ENCODE assay signal across 8 cellular contexts in genomic region chr1:14095001-14095400, GRCh38.
DNase-seq lines count a peak whose midpoint lies in the region; ATAC-seq, FAIRE-seq and TF ChIP-seq lines count a peak whose summit lies in the region.

No MANE protein-coding gene starts in this region.

- H3K79me2 ChIP-seq in keratinocyte (ENCODE audit: control insufficient read depth, insufficient read depth, low read length) = no peaks in the 10 kb centered on the region

- H4K20me1 ChIP-seq in keratinocyte (ENCODE audit: control insufficient read depth, extremely low read depth, insufficient read depth, low read length) = no peaks in the 10 kb centered on the region

- POLR2A ChIA-PET in BJ (lab: Charles Lee) = no interaction called here

- H3K9me3 ChIP-seq in Peyer's patch (no peaks in the 10 kb centered on the region), keratinocyte (ENCODE audit: control insufficient read depth, low read depth, low read length) (peaks cover 2% of the 10 kb centered on the region)

- H3K9me1 ChIP-seq in keratinocyte (ENCODE audit: control insufficient read depth, extremely low read depth, insufficient read depth, low read length) = no peaks in the 10 kb centered on the region

- CTCF ChIA-PET in BJ (lab: Yijun Ruan, JAX) = no interaction called here

- H3K4me1 ChIP-seq in Peyer's patch (no peaks in the 10 kb centered on the region), keratinocyte (ENCODE audit: control insufficient read depth, extremely low read depth, insufficient read depth, low read length) (no peaks in the 10 kb centered on the region)

- dilution Hi-C loops in keratinocyte (cut with MboI; ENCODE audit: extremely low pct_ligation_motif_present, low sequenced_read_pairs) = no loop called here

- H3K4me3 ChIP-seq in BJ (ENCODE audit: low read depth, low read length) (no peak overlapping the region), Peyer's patch (no peak overlapping the region), keratinocyte (ENCODE audit: control insufficient read depth in 2 of 3, extremely low read depth in 1 of 3, insufficient read depth in 2 of 3, low read depth in 1 of 3, low read length in 3 of 3) (no peak overlapping the region)

- H3K9ac ChIP-seq in keratinocyte (ENCODE audit: control insufficient read depth, extremely low read depth, insufficient read depth, low read length) = no peak overlapping the region

- TF ChIP-seq CTCF in BJ (IDR thresholded peaks at IDR 0.05; ENCODE audit: insufficient read depth, low read depth, low read length) = 0 out of 2 replicates have a peak, but pooled peaks have one; percentile 10
- TF ChIP-seq CTCF in Peyer's patch (IDR thresholded peaks at IDR 0.05) = peak in 4 of 6 experiments; percentile 16 to 45 (median 32)
- TF ChIP-seq CTCF in keratinocyte (optimal IDR thresholded peaks at IDR 0.05 in 1 of 3, IDR thresholded peaks at IDR 0.05 in 1 of 3, conservative IDR thresholded peaks at IDR 0.05 in 1 of 3; ENCODE audit: extremely low read depth in 1 of 3, insufficient read depth in 2 of 3, low read length in 3 of 3) = peak; percentile 46 to 60 (median 52)

- TF ChIP-seq POLR2A in Peyer's patch (IDR thresholded peaks at IDR 0.05) = no peak

- H3K4me2 ChIP-seq in keratinocyte (ENCODE audit: control insufficient read depth, extremely low read depth, insufficient read depth, low read depth, low read length) = no peak overlapping the region

- no peak overlapping the region for H2AFZ ChIP-seq in keratinocyte (ENCODE audit: control insufficient read depth, low read length)

- DNase-seq in BJ (ENCODE audit: low read depth) = no peak
- peak; percentile 11 for DNase-seq in HTR-8/SVneo (ENCODE audit: insufficient read length, low spot score)
- no peak for DNase-seq in Peyer's patch
- no peak for DNase-seq in keratinocyte (ENCODE audit: low read depth, low spot score)
- no peak for DNase-seq in hypothalamus (lab: John Stamatoyannopoulos, UW)

- H3K36me3 ChIP-seq in BJ (ENCODE audit: control insufficient read depth, insufficient read depth, low read length) = no peaks in the 10 kb centered on the region
- no peaks in the 10 kb centered on the region for H3K36me3 ChIP-seq in Peyer's patch
- no peaks in the 10 kb centered on the region for H3K36me3 ChIP-seq in keratinocyte (ENCODE audit: control insufficient read depth in 2 of 2, extremely low read depth in 1 of 2, insufficient read depth in 2 of 2, low read length in 2 of 2)

- no peaks in the 10 kb centered on the region for H3K27me3 ChIP-seq in BJ (ENCODE audit: control insufficient read depth, insufficient read depth, low read length)
- no peaks in the 10 kb centered on the region for H3K27me3 ChIP-seq in Peyer's patch
- peaks cover 3% of the 10 kb centered on the region for H3K27me3 ChIP-seq in keratinocyte (ENCODE audit: control insufficient read depth, extremely low read depth, insufficient read depth, low read length)

- ATAC-seq in GM19455 (IDR thresholded peaks at IDR 0.05; ENCODE audit: unreplicated experiment) (no peak), HG03196 (IDR thresholded peaks at IDR 0.05; ENCODE audit: unreplicated experiment) (no peak), HG03139 (IDR thresholded peaks at IDR 0.05; ENCODE audit: unreplicated experiment) (no peak)

- H3K27ac ChIP-seq in Peyer's patch = no peak overlapping the region
- no peak overlapping the region for H3K27ac ChIP-seq in keratinocyte (ENCODE audit: control insufficient read depth, insufficient read depth, low read length)

- FAIRE-seq in HTR-8/SVneo (lab: Jason Lieb, UNC) = no peak
- no peak for FAIRE-seq in keratinocyte (lab: Jason Lieb, UNC)
